14 cellular contexts compared by ENCODE assay signal in genomic region chr4:147909225-147909624, GRCh38.
"Had no signal": no experiment of that assay in that cellular context is flagged by ENCODE, and none has a peak within 500 bp of the region (broad histone marks: within the 10 kb centered on the region; RNA-seq: fewer than 3 reads in every experiment).

No MANE protein-coding gene starts in this region.

- H3K27ac ChIP-seq: cardiac muscle cell, prostate gland, right atrium auricular region, stomach, upper lobe of right lung had no signal

- H3K27me3 ChIP-seq: cardiac muscle cell, right atrium auricular region, stomach, upper lobe of right lung had no signal

- ATAC-seq: mucosa of descending colon, upper lobe of right lung had no signal

- H3K4me1 ChIP-seq: prostate gland, right atrium auricular region, stomach, upper lobe of right lung had no signal

- H3K36me3 ChIP-seq: cardiac muscle cell, prostate gland had no signal

- H3K9me3 ChIP-seq: mucosa of descending colon, prostate gland, stomach, upper lobe of right lung had no signal

- H3K4me3 ChIP-seq: cardiac muscle cell, mucosa of descending colon, prostate gland, right atrium auricular region, stomach, upper lobe of right lung had no signal

- DNase-seq: activated CD4-positive, alpha-beta T cell treated with anti-CD3 and anti-CD28 coated beads, Interleukin-2, amount 50 U/mL, for 4 hours; activated CD4-positive, CD25-positive, alpha-beta regulatory T cell treated with anti-CD3 and anti-CD28 coated beads, Interleukin-2, amount 50 U/mL, for 72 hours; activated naive CD4-positive, alpha-beta T cell; activated naive CD8-positive, alpha-beta T cell treated with anti-CD3 and anti-CD28 coated beads, Interleukin-2, amount 10 ng/mL, durations not matched to agents 7 days and 5 days; amygdala; mucosa of descending colon; naive B cell; stimulated activated CD4-positive, alpha-beta T cell treated with anti-CD3 and anti-CD28 coated beads, Interleukin-12 subunit alpha, Interleukin-12 subunit beta, amount 100 ng/mL, for 4 hours; stimulated activated CD4-positive, alpha-beta T cell treated with anti-CD3 and anti-CD28 coated beads, Interleukin-2, amount 100 ng/mL, for 24 hours; stomach; upper lobe of right lung had no signal
